32 cellular contexts compared by ENCODE assay signal in the genomic region with DNA sequence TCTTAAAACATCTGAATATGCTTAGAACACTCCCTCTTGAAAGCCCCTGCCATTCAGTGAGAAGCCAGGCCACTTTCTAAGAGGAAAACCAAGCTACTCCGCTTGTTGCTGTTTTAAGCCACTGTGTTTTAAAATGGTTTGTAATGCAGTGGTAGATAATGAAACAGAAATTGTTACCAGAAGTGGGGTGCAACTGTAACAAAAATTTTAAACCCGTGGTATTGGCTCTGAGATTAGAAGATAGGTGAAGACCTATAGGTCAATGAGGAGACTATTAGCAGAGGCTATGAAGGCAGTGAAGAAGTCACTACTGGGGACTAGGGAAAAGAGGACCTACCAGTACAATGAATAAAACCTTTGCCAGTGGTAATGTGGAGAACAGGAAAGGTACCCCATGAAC.
"Had no signal": no experiment of that assay in that cellular context is flagged by ENCODE, and none has a peak within 500 bp of the region (broad histone marks: within the 10 kb centered on the region; RNA-seq: fewer than 3 reads in every experiment).

No MANE protein-coding gene starts in this region.

- H3K9me3 ChIP-seq: adrenal gland had no signal

- H3K4me3 ChIP-seq: adrenal gland, ascending aorta, body of pancreas, breast epithelium, cardiac muscle cell had no signal

- ATAC-seq: activated naive CD4-positive, alpha-beta T cell treated with anti-CD3 and anti-CD28 coated beads, Interleukin-2, amount 50 U/mL, for 72 hours; activated naive CD8-positive, alpha-beta T cell treated with anti-CD3 and anti-CD28 coated beads, Interleukin-2, amount 50 U/mL, for 24 hours; activated T-cell treated with anti-CD3 and anti-CD28 coated beads, Interleukin-2, amount 50 U/mL, for 4 hours; activated T-cell treated with anti-CD3 and anti-CD28 coated beads, Interleukin-2, amount 50 U/mL, for 72 hours; activated T-helper 17 cell treated with anti-CD3 and anti-CD28 coated beads, Interleukin-2, amount 50 U/mL, for 72 hours; body of pancreas had no signal

- DNase-seq: activated effector memory CD4-positive, alpha-beta T cell treated with anti-CD3 and anti-CD28 coated beads, Interleukin-2, amount 50 U/mL, for 16 hours; activated effector memory CD4-positive, alpha-beta T cell treated with Interleukin-2 at 50 U/mL for 16 hours; activated gamma-delta T cell; activated gamma-delta T cell treated with Interleukin-2 at 50 U/mL for 16 hours; activated naive CD4-positive, alpha-beta T cell; activated naive CD4-positive, alpha-beta T cell treated with anti-CD3 and anti-CD28 coated beads for 36 hours; activated naive CD4-positive, alpha-beta T cell treated with anti-CD3 and anti-CD28 coated beads, Interleukin-2, amount 10 ng/mL, durations not matched to agents 7 days and 5 days; activated naive CD4-positive, alpha-beta T cell treated with anti-CD3 and anti-CD28 coated beads, Interleukin-2, amount 50 U/mL, for 16 hours; activated naive CD4-positive, alpha-beta T cell treated with Interleukin-2 at 50 U/mL for 16 hours; activated naive CD8-positive, alpha-beta T cell treated with anti-CD3 and anti-CD28 coated beads for 36 hours; activated naive CD8-positive, alpha-beta T cell treated with anti-CD3 and anti-CD28 coated beads, Interleukin-2, amount 10 ng/mL, durations not matched to agents 7 days and 5 days; activated naive CD8-positive, alpha-beta T cell treated with anti-CD3 and anti-CD28 coated beads, Interleukin-2, amount 50 U/mL, for 24 hours; activated T-cell treated with anti-CD3 and anti-CD28 coated beads, Interleukin-2, amount 50 U/mL, for 4 hours; activated T-cell treated with anti-CD3 and anti-CD28 coated beads, Interleukin-2, amount 50 U/mL, for 48 hours; activated T-cell treated with anti-CD3 and anti-CD28 coated beads, Interleukin-2, amount 50 U/mL, for 72 hours; adrenal gland; amniotic stem cell; amygdala; anterior cingulate cortex; aorta; body of pancreas; brain microvascular endothelial cell; caudate nucleus; central memory CD4-positive, alpha-beta T cell; cerebellar nuclear complex had no signal

- H3K36me3 ChIP-seq: adrenal gland, ascending aorta, brain microvascular endothelial cell, breast epithelium, cardiac muscle cell had no signal

- H3K4me1 ChIP-seq: adrenal gland, ascending aorta, body of pancreas, breast epithelium had no signal

- H3K27ac ChIP-seq: adrenal gland, ascending aorta, body of pancreas, brain microvascular endothelial cell, breast epithelium, cardiac muscle cell had no signal

- H3K27me3 ChIP-seq: adrenal gland, ascending aorta, body of pancreas, brain microvascular endothelial cell, cardiac muscle cell had no signal

- FAIRE-seq: astrocyte, bronchial epithelial cell had no signal
